20 cellular contexts compared by ENCODE assay signal in the genomic region with DNA sequence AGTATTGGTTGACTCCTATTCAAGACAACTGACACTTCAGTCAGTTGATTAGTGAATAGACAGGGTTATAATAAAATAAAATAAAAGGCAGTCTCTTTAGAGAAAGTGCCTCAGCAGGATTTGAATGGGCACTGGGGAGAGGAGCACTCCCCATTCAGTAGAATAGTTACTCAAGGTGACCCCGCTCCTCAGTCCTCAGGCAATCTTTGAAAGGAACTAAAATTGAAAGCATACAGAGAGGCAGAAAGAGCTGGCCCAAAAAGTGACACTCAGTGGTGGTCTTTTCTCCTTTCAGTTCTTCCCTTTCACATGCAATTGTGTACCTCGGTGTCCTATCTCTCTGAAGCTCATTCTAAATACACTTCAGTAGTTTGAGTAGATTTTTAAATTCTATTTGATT. TPM values are rescaled to one million over a fixed set of nuclear protein-coding genes. Genes with fewer than 3 reads are reported as not detected.
A peak's percentile ranks its signal among the peaks of the same experiment; 100 is the strongest.
DNase-seq lines count a peak whose midpoint lies in the region; ATAC-seq and TF ChIP-seq lines count a peak whose summit lies in the region.
"Had no signal": no experiment of that assay in that cellular context is flagged by ENCODE, and none has a peak within 500 bp of the region (broad histone marks: within the 10 kb centered on the region; RNA-seq: fewer than 3 reads in every experiment).

No MANE protein-coding gene starts in this region.

- H3K9me2 ChIP-seq in GM23248 (ENCODE audit: insufficient read depth) (no peaks in the 10 kb centered on the region), Loucy (replicated peaks; ENCODE audit: low read depth, low read length) (no peaks in the 10 kb centered on the region)
- H3K9me2 ChIP-seq: SK-N-SH had no signal

- H3F3A ChIP-seq in GM23248 (ENCODE audit: insufficient read depth) = no peaks in the 10 kb centered on the region; the same call in 1 of the 2 replicates
- H3F3A ChIP-seq in Loucy (ENCODE audit: low read depth) = no peaks in the 10 kb centered on the region

- no peaks in the 10 kb centered on the region for H3K36me3 Mint-ChIP-seq in activated CD4-positive, alpha-beta T cell treated with anti-CD3 and anti-CD28 coated beads for 36 hours (ENCODE audit: low read depth)

- intact Hi-C loops in activated CD4-positive, alpha-beta T cell treated with anti-CD3 and anti-CD28 coated beads for 36 hours (cut with DNase I, micrococcal nuclease) = no loop called here

- H3K36me3 ChIP-seq in GM23248 (ENCODE audit: low read depth) (no peaks in the 10 kb centered on the region), Loucy (ENCODE audit: insufficient read depth, low read length) (no peaks in the 10 kb centered on the region), OCI-LY3 (replicated peaks; ENCODE audit: low read depth, low read length) (no peaks in the 10 kb centered on the region), iPS-20b (ENCODE audit: insufficient read depth, low read depth, low read length) (no peaks in the 10 kb centered on the region)
- H3K36me3 ChIP-seq: BE2C, MG63 had no signal

- no peaks in the 10 kb centered on the region for H3K9me3 ChIP-seq in GM23248 (ENCODE audit: low read depth)
- no peaks in the 10 kb centered on the region for H3K9me3 ChIP-seq in Loucy (ENCODE audit: insufficient read depth, low read depth, low read length)
- no peaks in the 10 kb centered on the region for H3K9me3 ChIP-seq in OCI-LY3 (ENCODE audit: insufficient read depth, low read length)
- no peaks in the 10 kb centered on the region for H3K9me3 ChIP-seq in iPS-20b (ENCODE audit: insufficient read depth, low read depth, low read length)
- H3K9me3 ChIP-seq: BE2C, MG63, SK-N-SH had no signal

- H3K27ac ChIP-seq in GM23248 (no peak overlapping the region), OCI-LY3 (ENCODE audit: low read length) (no peak overlapping the region), iPS-20b (ENCODE audit: low read length) (peak overlapping the region; percentile 37)

- no peaks in the 10 kb centered on the region for H4K20me1 ChIP-seq in GM23248 (ENCODE audit: insufficient read depth)
- H4K20me1 ChIP-seq in Loucy (ENCODE audit: insufficient read depth, low read length, poor library complexity, severe bottlenecking) = no peaks in the 10 kb centered on the region
- H4K20me1 ChIP-seq in OCI-LY3 (ENCODE audit: insufficient read depth, low read length) = no peaks in the 10 kb centered on the region

- H3K27ac Mint-ChIP-seq in activated CD4-positive, alpha-beta T cell treated with anti-CD3 and anti-CD28 coated beads for 36 hours = no peak overlapping the region

- H2AFZ ChIP-seq in GM23248 = peak overlapping the region; percentile 23; the same call in 1 of the 2 replicates
- peak overlapping the region; percentile 42; the same call in 1 of the 2 replicates for H2AFZ ChIP-seq in Loucy (ENCODE audit: low read length)
- 0 out of 2 replicates have a peak overlapping the region, but pooled peaks have one; percentile 5 for H2AFZ ChIP-seq in OCI-LY3 (ENCODE audit: low read depth, low read length)

- 47 to 57% methylated on average over 2 of the region's 2 CpGs for WGBS in GM23248 (ENCODE audit: low coverage in 1 of 2, low lambda C conversion rate in 2 of 2, missing lambda C conversion rate in 2 of 2), 2 experiments

- H3K79me2 ChIP-seq in GM23248 (ENCODE audit: insufficient read depth) = no peaks in the 10 kb centered on the region
- no peaks in the 10 kb centered on the region for H3K79me2 ChIP-seq in Loucy (ENCODE audit: insufficient read depth, low read length)
- no peaks in the 10 kb centered on the region for H3K79me2 ChIP-seq in OCI-LY3 (ENCODE audit: low read length)

- no peak overlapping the region for H3K4me2 ChIP-seq in GM23248 (ENCODE audit: unreplicated experiment)
- H3K4me2 ChIP-seq in Loucy (ENCODE audit: low read depth, low read length, poor library complexity, severe bottlenecking) = no peak overlapping the region
- H3K4me2 ChIP-seq in OCI-LY3 (ENCODE audit: low read length) = no peak overlapping the region; the same call in 1 of the 2 replicates
- H3K4me2 ChIP-seq: SK-N-SH had no signal

- CTCF ChIA-PET in activated CD4-positive, alpha-beta T cell treated with anti-CD3 and anti-CD28 coated beads for 36 hours (lab: Charles Lee) = no interaction called here

- TF ChIP-seq CTCF in Loucy (conservative IDR thresholded peaks at IDR 0.05; ENCODE audit: low read length) = no peak
- no peak for TF ChIP-seq CTCF in OCI-LY3 (IDR thresholded peaks at IDR 0.05; ENCODE audit: low read depth, low read length)

- POLR2A ChIA-PET in activated CD4-positive, alpha-beta T cell treated with anti-CD3 and anti-CD28 coated beads for 36 hours (lab: Charles Lee) = no interaction called here

- peaks cover 2% of the 10 kb centered on the region for H3K27me3 Mint-ChIP-seq in activated CD4-positive, alpha-beta T cell treated with anti-CD3 and anti-CD28 coated beads for 36 hours

- DNase-seq in GM23248 (no peak), DMS153 (lab: John Stamatoyannopoulos, UW) (no peak)
- no peak for DNase-seq in activated CD4-positive, alpha-beta T cell treated with anti-CD3 and anti-CD28 coated beads for 36 hours
- DNase-seq: BE2C, DMS79, Kasumi-1, MG63, NCI-H1417, NCI-H1694 treated with DMSO at 0.1 percent for 48 hours, NCI-H2081 treated with DMSO at 0.1 percent for 48 hours, NCI-H226, NCI-H526, SIG-M5, SK-N-SH had no signal

- H3K27me3 ChIP-seq in GM23248 (replicated peaks; ENCODE audit: insufficient read depth) (no peaks in the 10 kb centered on the region), Loucy (ENCODE audit: insufficient read depth, low read length, poor library complexity, severe bottlenecking) (no peaks in the 10 kb centered on the region), OCI-LY3 (ENCODE audit: low read depth, low read length) (no peaks in the 10 kb centered on the region), iPS-20b (ENCODE audit: insufficient read depth, low read length) (no peaks in the 10 kb centered on the region)
- H3K27me3 ChIP-seq: BE2C, MG63 had no signal

- in situ Hi-C loops in GM23248 (cut with MboI) = no loop called here

- ATAC-seq in activated CD4-positive, alpha-beta T cell treated with anti-CD3 and anti-CD28 coated beads for 36 hours = no peak
- ATAC-seq in HG03342 (IDR thresholded peaks at IDR 0.05; ENCODE audit: unreplicated experiment) = no peak
- ATAC-seq: Panc1 had no signal

- H3K4me3 Mint-ChIP-seq in activated CD4-positive, alpha-beta T cell treated with anti-CD3 and anti-CD28 coated beads for 36 hours = no peak overlapping the region

- H3K9ac ChIP-seq in GM23248 (no peak overlapping the region), Loucy (ENCODE audit: low read depth, low read length, poor library complexity, severe bottlenecking) (no peak overlapping the region), OCI-LY3 (ENCODE audit: low read length) (no peak overlapping the region), iPS-20b (ENCODE audit: low read depth, low read length) (no peak overlapping the region)
- H3K9ac ChIP-seq: SK-N-SH had no signal

- no peaks in the 10 kb centered on the region for H3K4me1 Mint-ChIP-seq in activated CD4-positive, alpha-beta T cell treated with anti-CD3 and anti-CD28 coated beads for 36 hours

- H3K9me3 Mint-ChIP-seq in activated CD4-positive, alpha-beta T cell treated with anti-CD3 and anti-CD28 coated beads for 36 hours (ENCODE audit: low read depth) = no peaks in the 10 kb centered on the region

- peaks cover 19% of the 10 kb centered on the region for H3K4me1 ChIP-seq in GM23248 (ENCODE audit: insufficient read depth)
- peaks cover 6% of the 10 kb centered on the region for H3K4me1 ChIP-seq in Loucy (ENCODE audit: insufficient read depth, low read length, poor library complexity, severe bottlenecking)
- H3K4me1 ChIP-seq in OCI-LY3 (ENCODE audit: low read length) = peaks cover 20% of the 10 kb centered on the region
- peaks cover 11% of the 10 kb centered on the region; the same call in 1 of the 2 replicates for H3K4me1 ChIP-seq in iPS-20b (ENCODE audit: insufficient read depth, low read length)
- H3K4me1 ChIP-seq: BE2C had no signal

- H3K4me3 ChIP-seq in GM23248 = no peak overlapping the region
- no peak overlapping the region for H3K4me3 ChIP-seq in Loucy (ENCODE audit: low read length, poor library complexity, severe bottlenecking)
- H3K4me3 ChIP-seq in OCI-LY3 (ENCODE audit: low read length) = no peak overlapping the region
- no peak overlapping the region for H3K4me3 ChIP-seq in iPS-20b (ENCODE audit: low read length)
- H3K4me3 ChIP-seq: MG63 had no signal

RNA-seq across cellular contexts. Expression of gene MACC1, which starts 47.4 kb away (rescaled TPM):
- total RNA-seq in GM23248 (2014; rRNA removed; shearing (Covaris generic)) = 0.11 and 0.13 TPM in 2 replicates
- 0.03 and 0.05 TPM in 2 replicates for polyA plus RNA-seq in GM23248 (2016; fragmentation: Nextera tagmentation; extraction: Ambion mirVana)
- under 1 TPM; 0.05 to 0.09 TPM for total RNA-seq in activated CD4-positive, alpha-beta T cell treated with anti-CD3 and anti-CD28 coated beads for 36 hours
- total RNA-seq: A673 had no signal
- polyA plus RNA-seq: SK-N-SH had no signal
